In genomic region chr1:155093938-155094621, GRCh38 we compare ENCODE assay signal across 8 cellular contexts.
DNase-seq lines count a peak whose midpoint lies in the region; ATAC-seq lines count a peak whose summit lies in the region.

No MANE protein-coding gene starts in this region.

- H3K27ac ChIP-seq in stomach smooth muscle (ENCODE audit: low read length): peak overlapping the region; percentile 62

- no peaks in the 10 kb centered on the region for H3K27me3 ChIP-seq in stomach smooth muscle (ENCODE audit: control insufficient read depth in 1 of 2, insufficient read depth in 2 of 2, low read length in 2 of 2)

- peaks cover 23% of the 10 kb centered on the region for H3K4me1 ChIP-seq in stomach smooth muscle (ENCODE audit: control insufficient read depth, insufficient read depth, low read length)

- H3K9me3 ChIP-seq in stomach smooth muscle (ENCODE audit: control insufficient read depth in 2 of 2, low read length in 2 of 2): no peaks in the 10 kb centered on the region

- ATAC-seq in GM21515 (IDR thresholded peaks at IDR 0.05; ENCODE audit: unreplicated experiment): no peak

- DNase-seq in SIG-M5 treated with dmso at 0.1 percent for 504 hours (lab: John Stamatoyannopoulos, UW; ENCODE audit: unreplicated experiment): peak; percentile 51
- no peak for DNase-seq in SIG-M5 (lab: John Stamatoyannopoulos, UW)
- DNase-seq in NCI-H2227 (lab: John Stamatoyannopoulos, UW; ENCODE audit: unreplicated experiment): peak; percentile 90
- DNase-seq in amniotic epithelial cell (ENCODE audit: low read depth): peak; percentile 47
- peak; percentile 43 for DNase-seq in iPS-NIHi11 (ENCODE audit: low spot score)
- DNase-seq in effector CD4-positive, alpha-beta T cell: no peak

- no peaks in the 10 kb centered on the region for H3K36me3 ChIP-seq in stomach smooth muscle (ENCODE audit: control insufficient read depth in 2 of 2, insufficient read depth in 2 of 2, low read length in 2 of 2)

- peak overlapping the region; percentile 14 to 36 for H3K9ac ChIP-seq in stomach smooth muscle (ENCODE audit: low read length in 2 of 2)

- peak overlapping the region; percentile 36 to 54 for H3K4me3 ChIP-seq in stomach smooth muscle (ENCODE audit: low read length in 2 of 2)

Comparison
In these comparisons a context has a peak if more than half of its experiments do, and no peak if none do; other contexts are left out.
1. DNase-seq: peak in SIG-M5 treated with dmso at 0.1 percent for 504 hours (single experiment), NCI-H2227 (single experiment), amniotic epithelial cell (single experiment) and iPS-NIHi11 (single experiment); none in SIG-M5 (single experiment) and effector CD4-positive, alpha-beta T cell (single experiment).